Comparison of ENCODE assay signal across 1 cellular context in the genomic region with DNA sequence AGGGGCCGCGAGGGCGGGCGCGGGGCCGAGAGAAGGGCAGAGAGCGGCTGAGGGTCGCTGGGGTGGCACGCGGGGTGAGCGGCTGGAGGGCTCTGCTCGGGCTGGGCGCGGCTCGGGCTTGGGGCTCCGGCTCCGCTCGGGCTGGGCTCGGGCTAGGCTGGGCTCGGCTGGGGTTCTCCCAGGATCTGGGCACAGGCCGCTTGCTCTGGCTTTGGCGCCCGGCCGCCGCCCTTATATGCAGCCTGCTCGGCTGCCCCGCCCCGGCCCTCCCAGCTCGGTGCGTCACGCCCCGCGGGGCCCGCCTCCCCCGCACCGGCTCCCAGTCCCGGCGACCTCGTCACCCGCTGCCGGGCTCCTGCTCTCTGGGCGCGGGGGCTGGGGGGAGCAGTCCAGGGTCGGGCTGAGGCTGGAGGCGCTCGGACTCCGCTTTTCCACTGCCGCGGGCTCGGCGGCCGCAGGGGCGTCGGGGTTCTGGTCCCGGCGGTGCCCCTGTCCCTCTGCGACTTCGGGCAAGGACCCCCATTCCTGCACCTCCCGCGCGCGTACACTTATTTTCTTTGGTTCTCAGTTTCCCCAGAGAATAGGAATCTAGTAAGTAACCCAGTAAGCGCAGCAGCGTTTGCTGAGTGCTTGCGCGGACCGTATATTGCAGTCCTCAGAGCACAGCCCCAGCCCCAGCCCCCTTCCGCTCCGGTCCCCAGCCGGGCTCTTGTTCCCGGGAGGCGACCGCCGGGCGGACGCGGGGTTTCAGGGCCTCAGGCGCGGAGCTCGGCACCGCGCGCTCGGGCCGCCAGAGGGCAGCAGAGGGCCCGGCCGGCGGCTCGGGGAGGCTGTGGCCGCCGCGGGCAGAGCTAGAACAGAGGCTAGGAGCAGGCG.
A peak's percentile ranks its signal among the peaks of the same experiment; 100 is the strongest.
TF ChIP-seq lines count a peak whose summit lies in the region.

A gene with protein sequence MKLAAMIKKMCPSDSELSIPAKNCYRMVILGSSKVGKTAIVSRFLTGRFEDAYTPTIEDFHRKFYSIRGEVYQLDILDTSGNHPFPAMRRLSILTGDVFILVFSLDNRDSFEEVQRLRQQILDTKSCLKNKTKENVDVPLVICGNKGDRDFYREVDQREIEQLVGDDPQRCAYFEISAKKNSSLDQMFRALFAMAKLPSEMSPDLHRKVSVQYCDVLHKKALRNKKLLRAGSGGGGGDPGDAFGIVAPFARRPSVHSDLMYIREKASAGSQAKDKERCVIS (minus strand): TSS at position 207 of the 876 bp plus-strand sequence. CDS start 214 bp downstream, outside the sequence.

TF ChIP-seq in HepG2, 621 proteins besides CTCF, POLR2A, EP300 and RAD21 (continued from another document and continues in another):
- TF ChIP-seq, protein P1, sequence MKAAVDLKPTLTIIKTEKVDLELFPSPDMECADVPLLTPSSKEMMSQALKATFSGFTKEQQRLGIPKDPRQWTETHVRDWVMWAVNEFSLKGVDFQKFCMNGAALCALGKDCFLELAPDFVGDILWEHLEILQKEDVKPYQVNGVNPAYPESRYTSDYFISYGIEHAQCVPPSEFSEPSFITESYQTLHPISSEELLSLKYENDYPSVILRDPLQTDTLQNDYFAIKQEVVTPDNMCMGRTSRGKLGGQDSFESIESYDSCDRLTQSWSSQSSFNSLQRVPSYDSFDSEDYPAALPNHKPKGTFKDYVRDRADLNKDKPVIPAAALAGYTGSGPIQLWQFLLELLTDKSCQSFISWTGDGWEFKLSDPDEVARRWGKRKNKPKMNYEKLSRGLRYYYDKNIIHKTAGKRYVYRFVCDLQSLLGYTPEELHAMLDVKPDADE (CRISPR knock-in tag; IDR thresholded peaks at IDR 0.05): no peak
- peak in 1 of 2 experiments; percentile 42; a peak in 1 of 4 replicates for TF ChIP-seq KLF16 (CRISPR knock-in tag; IDR thresholded peaks at IDR 0.05)
- TF ChIP-seq ZBTB3 (CRISPR knock-in tag; IDR thresholded peaks at IDR 0.05; ENCODE audit: borderline replicate concordance, low read depth): no peak
- TF ChIP-seq, protein P2, sequence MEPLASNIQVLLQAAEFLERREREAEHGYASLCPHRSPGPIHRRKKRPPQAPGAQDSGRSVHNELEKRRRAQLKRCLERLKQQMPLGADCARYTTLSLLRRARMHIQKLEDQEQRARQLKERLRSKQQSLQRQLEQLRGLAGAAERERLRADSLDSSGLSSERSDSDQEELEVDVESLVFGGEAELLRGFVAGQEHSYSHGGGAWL (CRISPR knock-in tag; IDR thresholded peaks at IDR 0.05): no peak; the same call in 1 of the 2 replicates
- TF ChIP-seq ADNP (CRISPR knock-in tag; IDR thresholded peaks at IDR 0.05): no peak
- TF ChIP-seq, protein P3, sequence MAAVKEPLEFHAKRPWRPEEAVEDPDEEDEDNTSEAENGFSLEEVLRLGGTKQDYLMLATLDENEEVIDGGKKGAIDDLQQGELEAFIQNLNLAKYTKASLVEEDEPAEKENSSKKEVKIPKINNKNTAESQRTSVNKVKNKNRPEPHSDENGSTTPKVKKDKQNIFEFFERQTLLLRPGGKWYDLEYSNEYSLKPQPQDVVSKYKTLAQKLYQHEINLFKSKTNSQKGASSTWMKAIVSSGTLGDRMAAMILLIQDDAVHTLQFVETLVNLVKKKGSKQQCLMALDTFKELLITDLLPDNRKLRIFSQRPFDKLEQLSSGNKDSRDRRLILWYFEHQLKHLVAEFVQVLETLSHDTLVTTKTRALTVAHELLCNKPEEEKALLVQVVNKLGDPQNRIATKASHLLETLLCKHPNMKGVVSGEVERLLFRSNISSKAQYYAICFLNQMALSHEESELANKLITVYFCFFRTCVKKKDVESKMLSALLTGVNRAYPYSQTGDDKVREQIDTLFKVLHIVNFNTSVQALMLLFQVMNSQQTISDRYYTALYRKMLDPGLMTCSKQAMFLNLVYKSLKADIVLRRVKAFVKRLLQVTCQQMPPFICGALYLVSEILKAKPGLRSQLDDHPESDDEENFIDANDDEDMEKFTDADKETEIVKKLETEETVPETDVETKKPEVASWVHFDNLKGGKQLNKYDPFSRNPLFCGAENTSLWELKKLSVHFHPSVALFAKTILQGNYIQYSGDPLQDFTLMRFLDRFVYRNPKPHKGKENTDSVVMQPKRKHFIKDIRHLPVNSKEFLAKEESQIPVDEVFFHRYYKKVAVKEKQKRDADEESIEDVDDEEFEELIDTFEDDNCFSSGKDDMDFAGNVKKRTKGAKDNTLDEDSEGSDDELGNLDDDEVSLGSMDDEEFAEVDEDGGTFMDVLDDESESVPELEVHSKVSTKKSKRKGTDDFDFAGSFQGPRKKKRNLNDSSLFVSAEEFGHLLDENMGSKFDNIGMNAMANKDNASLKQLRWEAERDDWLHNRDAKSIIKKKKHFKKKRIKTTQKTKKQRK (IDR thresholded peaks at IDR 0.05; ENCODE audit: low read length): no peak
- TF ChIP-seq ZFP37 (CRISPR knock-in tag; IDR thresholded peaks at IDR 0.05; ENCODE audit: borderline replicate concordance): no peak; the same call in 1 of the 2 replicates
- TF ChIP-seq, protein P4, sequence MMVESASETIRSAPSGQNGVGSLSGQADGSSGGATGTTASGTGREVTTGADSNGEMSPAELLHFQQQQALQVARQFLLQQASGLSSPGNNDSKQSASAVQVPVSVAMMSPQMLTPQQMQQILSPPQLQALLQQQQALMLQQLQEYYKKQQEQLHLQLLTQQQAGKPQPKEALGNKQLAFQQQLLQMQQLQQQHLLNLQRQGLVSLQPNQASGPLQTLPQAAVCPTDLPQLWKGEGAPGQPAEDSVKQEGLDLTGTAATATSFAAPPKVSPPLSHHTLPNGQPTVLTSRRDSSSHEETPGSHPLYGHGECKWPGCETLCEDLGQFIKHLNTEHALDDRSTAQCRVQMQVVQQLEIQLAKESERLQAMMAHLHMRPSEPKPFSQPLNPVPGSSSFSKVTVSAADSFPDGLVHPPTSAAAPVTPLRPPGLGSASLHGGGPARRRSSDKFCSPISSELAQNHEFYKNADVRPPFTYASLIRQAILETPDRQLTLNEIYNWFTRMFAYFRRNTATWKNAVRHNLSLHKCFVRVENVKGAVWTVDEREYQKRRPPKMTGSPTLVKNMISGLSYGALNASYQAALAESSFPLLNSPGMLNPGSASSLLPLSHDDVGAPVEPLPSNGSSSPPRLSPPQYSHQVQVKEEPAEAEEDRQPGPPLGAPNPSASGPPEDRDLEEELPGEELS (CRISPR knock-in tag; IDR thresholded peaks at IDR 0.05): peak; percentile 28; the same call in 1 of the 2 replicates
- no peak for TF ChIP-seq ZNF776 (CRISPR knock-in tag; IDR thresholded peaks at IDR 0.05)
- TF ChIP-seq IKZF1 (IDR thresholded peaks at IDR 0.05): no peak
- TF ChIP-seq ZNF577 (CRISPR knock-in tag; IDR thresholded peaks at IDR 0.05; ENCODE audit: borderline replicate concordance, low read depth): no peak
- TF ChIP-seq HNRNPUL1 (IDR thresholded peaks at IDR 0.05; ENCODE audit: low read depth, low read length): no peak
- no peak for TF ChIP-seq ZNF879 (CRISPR knock-in tag; IDR thresholded peaks at IDR 0.05)
- no peak for TF ChIP-seq NFE2 (CRISPR knock-in tag; IDR thresholded peaks at IDR 0.05)
- TF ChIP-seq, protein P5, sequence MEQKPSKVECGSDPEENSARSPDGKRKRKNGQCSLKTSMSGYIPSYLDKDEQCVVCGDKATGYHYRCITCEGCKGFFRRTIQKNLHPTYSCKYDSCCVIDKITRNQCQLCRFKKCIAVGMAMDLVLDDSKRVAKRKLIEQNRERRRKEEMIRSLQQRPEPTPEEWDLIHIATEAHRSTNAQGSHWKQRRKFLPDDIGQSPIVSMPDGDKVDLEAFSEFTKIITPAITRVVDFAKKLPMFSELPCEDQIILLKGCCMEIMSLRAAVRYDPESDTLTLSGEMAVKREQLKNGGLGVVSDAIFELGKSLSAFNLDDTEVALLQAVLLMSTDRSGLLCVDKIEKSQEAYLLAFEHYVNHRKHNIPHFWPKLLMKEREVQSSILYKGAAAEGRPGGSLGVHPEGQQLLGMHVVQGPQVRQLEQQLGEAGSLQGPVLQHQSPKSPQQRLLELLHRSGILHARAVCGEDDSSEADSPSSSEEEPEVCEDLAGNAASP (CRISPR knock-in tag; IDR thresholded peaks at IDR 0.05; ENCODE audit: borderline replicate concordance): no peak; the same call in 1 of the 2 replicates
- TF ChIP-seq IRX3 (CRISPR knock-in tag; IDR thresholded peaks at IDR 0.05; ENCODE audit: borderline replicate concordance, low read depth): no peak
- TF ChIP-seq, protein P6, sequence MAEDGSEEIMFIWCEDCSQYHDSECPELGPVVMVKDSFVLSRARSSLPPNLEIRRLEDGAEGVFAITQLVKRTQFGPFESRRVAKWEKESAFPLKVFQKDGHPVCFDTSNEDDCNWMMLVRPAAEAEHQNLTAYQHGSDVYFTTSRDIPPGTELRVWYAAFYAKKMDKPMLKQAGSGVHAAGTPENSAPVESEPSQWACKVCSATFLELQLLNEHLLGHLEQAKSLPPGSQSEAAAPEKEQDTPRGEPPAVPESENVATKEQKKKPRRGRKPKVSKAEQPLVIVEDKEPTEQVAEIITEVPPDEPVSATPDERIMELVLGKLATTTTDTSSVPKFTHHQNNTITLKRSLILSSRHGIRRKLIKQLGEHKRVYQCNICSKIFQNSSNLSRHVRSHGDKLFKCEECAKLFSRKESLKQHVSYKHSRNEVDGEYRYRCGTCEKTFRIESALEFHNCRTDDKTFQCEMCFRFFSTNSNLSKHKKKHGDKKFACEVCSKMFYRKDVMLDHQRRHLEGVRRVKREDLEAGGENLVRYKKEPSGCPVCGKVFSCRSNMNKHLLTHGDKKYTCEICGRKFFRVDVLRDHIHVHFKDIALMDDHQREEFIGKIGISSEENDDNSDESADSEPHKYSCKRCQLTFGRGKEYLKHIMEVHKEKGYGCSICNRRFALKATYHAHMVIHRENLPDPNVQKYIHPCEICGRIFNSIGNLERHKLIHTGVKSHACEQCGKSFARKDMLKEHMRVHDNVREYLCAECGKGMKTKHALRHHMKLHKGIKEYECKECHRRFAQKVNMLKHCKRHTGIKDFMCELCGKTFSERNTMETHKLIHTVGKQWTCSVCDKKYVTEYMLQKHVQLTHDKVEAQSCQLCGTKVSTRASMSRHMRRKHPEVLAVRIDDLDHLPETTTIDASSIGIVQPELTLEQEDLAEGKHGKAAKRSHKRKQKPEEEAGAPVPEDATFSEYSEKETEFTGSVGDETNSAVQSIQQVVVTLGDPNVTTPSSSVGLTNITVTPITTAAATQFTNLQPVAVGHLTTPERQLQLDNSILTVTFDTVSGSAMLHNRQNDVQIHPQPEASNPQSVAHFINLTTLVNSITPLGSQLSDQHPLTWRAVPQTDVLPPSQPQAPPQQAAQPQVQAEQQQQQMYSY (CRISPR knock-in tag; IDR thresholded peaks at IDR 0.05): 0 out of 2 replicates have a peak, but pooled peaks have one; percentile 30
- TF ChIP-seq RNF2 (conservative IDR thresholded peaks at IDR 0.05; ENCODE audit: low read depth): no peak
- no peak for TF ChIP-seq KLF11 (CRISPR knock-in tag; IDR thresholded peaks at IDR 0.05)
- TF ChIP-seq, protein P7, sequence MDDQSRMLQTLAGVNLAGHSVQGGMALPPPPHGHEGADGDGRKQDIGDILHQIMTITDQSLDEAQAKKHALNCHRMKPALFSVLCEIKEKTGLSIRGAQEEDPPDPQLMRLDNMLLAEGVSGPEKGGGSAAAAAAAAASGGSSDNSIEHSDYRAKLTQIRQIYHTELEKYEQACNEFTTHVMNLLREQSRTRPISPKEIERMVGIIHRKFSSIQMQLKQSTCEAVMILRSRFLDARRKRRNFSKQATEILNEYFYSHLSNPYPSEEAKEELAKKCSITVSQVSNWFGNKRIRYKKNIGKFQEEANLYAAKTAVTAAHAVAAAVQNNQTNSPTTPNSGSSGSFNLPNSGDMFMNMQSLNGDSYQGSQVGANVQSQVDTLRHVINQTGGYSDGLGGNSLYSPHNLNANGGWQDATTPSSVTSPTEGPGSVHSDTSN (CRISPR knock-in tag; IDR thresholded peaks at IDR 0.05; ENCODE audit: borderline replicate concordance): no peak
- TF ChIP-seq, protein P8, sequence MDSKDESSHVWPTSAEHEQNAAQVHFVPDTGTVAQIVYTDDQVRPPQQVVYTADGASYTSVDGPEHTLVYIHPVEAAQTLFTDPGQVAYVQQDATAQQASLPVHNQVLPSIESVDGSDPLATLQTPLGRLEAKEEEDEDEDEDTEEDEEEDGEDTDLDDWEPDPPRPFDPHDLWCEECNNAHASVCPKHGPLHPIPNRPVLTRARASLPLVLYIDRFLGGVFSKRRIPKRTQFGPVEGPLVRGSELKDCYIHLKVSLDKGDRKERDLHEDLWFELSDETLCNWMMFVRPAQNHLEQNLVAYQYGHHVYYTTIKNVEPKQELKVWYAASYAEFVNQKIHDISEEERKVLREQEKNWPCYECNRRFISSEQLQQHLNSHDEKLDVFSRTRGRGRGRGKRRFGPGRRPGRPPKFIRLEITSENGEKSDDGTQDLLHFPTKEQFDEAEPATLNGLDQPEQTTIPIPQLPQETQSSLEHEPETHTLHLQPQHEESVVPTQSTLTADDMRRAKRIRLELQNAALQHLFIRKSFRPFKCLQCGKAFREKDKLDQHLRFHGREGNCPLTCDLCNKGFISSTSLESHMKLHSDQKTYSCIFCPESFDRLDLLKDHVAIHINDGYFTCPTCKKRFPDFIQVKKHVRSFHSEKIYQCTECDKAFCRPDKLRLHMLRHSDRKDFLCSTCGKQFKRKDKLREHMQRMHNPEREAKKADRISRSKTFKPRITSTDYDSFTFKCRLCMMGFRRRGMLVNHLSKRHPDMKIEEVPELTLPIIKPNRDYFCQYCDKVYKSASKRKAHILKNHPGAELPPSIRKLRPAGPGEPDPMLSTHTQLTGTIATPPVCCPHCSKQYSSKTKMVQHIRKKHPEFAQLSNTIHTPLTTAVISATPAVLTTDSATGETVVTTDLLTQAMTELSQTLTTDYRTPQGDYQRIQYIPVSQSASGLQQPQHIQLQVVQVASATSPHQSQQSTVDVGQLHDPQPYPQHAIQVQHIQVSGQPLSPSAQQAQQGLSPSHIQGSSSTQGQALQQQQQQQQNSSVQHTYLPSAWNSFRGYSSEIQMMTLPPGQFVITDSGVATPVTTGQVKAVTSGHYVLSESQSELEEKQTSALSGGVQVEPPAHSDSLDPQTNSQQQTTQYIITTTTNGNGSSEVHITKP (CRISPR knock-in tag; IDR thresholded peaks at IDR 0.05; ENCODE audit: low read depth): no peak
- TF ChIP-seq MLLT10 (CRISPR knock-in tag; IDR thresholded peaks at IDR 0.05): no peak
- no peak for TF ChIP-seq ZNF468 (CRISPR knock-in tag; IDR thresholded peaks at IDR 0.05)
- TF ChIP-seq SP5 (CRISPR knock-in tag; IDR thresholded peaks at IDR 0.05; ENCODE audit: borderline replicate concordance, low read depth): peak; percentile 82
- TF ChIP-seq, protein P9, sequence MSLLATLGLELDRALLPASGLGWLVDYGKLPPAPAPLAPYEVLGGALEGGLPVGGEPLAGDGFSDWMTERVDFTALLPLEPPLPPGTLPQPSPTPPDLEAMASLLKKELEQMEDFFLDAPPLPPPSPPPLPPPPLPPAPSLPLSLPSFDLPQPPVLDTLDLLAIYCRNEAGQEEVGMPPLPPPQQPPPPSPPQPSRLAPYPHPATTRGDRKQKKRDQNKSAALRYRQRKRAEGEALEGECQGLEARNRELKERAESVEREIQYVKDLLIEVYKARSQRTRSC (CRISPR knock-in tag; IDR thresholded peaks at IDR 0.05; ENCODE audit: low read depth): no peak
- TF ChIP-seq, protein P10, sequence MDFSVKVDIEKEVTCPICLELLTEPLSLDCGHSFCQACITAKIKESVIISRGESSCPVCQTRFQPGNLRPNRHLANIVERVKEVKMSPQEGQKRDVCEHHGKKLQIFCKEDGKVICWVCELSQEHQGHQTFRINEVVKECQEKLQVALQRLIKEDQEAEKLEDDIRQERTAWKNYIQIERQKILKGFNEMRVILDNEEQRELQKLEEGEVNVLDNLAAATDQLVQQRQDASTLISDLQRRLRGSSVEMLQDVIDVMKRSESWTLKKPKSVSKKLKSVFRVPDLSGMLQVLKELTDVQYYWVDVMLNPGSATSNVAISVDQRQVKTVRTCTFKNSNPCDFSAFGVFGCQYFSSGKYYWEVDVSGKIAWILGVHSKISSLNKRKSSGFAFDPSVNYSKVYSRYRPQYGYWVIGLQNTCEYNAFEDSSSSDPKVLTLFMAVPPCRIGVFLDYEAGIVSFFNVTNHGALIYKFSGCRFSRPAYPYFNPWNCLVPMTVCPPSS (IDR thresholded peaks at IDR 0.05): no peak
- no peak for TF ChIP-seq RXRA (CRISPR knock-in tag; IDR thresholded peaks at IDR 0.05)
